ENCODE assay signal across 8 cellular contexts in the genomic region with DNA sequence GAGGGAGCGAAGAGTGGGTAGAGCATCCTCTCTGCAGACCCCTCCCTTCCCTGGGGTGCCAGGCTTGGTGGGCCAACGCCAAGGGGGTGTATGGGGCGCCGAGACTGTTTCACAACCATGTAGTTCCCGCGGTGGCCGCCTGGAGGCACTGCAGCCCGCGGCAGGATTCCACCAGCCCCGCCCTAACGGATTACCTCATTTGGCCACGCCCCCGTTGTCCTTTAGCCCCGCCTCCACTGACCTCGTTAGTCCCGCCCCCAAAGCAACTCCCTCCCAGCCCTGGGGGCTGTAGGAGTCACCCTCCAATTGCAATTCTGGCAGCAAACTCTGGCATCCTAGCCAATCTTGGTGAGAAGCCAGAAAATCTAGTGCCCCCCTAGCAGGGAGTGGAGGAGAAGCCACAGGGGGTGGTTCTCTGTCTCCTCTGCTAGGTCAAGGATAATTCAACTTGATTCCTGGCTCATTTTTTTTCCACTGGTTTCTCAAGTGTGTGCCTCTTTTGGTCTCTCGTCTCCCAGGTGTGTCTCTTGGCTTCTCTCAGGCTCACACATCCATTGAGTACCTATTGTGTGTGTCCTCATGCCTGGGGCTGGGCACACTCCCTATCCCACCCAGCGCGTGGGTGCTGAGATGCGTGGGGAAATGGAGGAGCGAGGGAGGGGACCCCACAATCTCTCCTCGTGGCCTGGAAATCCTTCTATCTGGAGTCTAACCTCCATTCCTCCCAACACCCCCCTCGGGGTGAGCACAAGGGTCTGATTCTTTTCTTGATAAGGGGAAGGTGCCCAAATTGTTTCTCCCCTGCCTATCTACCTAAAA. TPM values are rescaled to one million over a fixed set of nuclear protein-coding genes. Genes with fewer than 3 reads are reported as not detected.
A peak's percentile ranks its signal among the peaks of the same experiment; 100 is the strongest.
DNase-seq lines count a peak whose midpoint lies in the region; ATAC-seq, FAIRE-seq and TF ChIP-seq lines count a peak whose summit lies in the region.

No MANE protein-coding gene starts in this region.

- H3K27ac Mint-ChIP-seq in activated naive CD8-positive, alpha-beta T cell treated with anti-CD3 and anti-CD28 coated beads for 36 hours = no peak overlapping the region

- H3K27me3 ChIP-seq in heart left ventricle = peaks cover 7 to 66% (median 40%) of the 10 kb centered on the region in 9 donors

- H3K4me3 ChIP-seq in heart left ventricle = no peak overlapping the region

- peaks cover 74% of the 10 kb centered on the region for H3K27me3 Mint-ChIP-seq in activated naive CD8-positive, alpha-beta T cell treated with anti-CD3 and anti-CD28 coated beads for 36 hours

- intact Hi-C loops in heart left ventricle (cut with DNase I) = loop anchor here in 9 of 10 donors (2.0 to 10.0 kb wide), 11 partner anchors 73 to 453 kb away; partner anchors contain the start of genes P2RY11 (in 4 of the 9), TYK2 (in 3 of the 9), EIF3G (in 2 of the 9) and MRPL4 (in 2 of the 9)
- intact Hi-C loops in posterior vena cava (cut with DNase I) = loop anchor here (5.0 to 10.0 kb wide), 3 partner anchors 68 to 320 kb away; partner anchors contain the start of gene MRPL4 (in 1 of the 2)

- DNase-seq in DMS114 treated with DMSO at 0.1 percent for 48 hours (lab: John Stamatoyannopoulos, UW; ENCODE audit: unreplicated experiment) = peak; percentile 20
- DNase-seq in HTR-8/SVneo (ENCODE audit: insufficient read length, low spot score) = peak; percentile 83
- peak; percentile 38 to 44 for DNase-seq in SW 1271 (lab: John Stamatoyannopoulos, UW)
- DNase-seq in activated naive CD8-positive, alpha-beta T cell treated with anti-CD3 and anti-CD28 coated beads for 36 hours = peak; percentile 82
- DNase-seq in heart left ventricle = peak; percentile 49 to 85 (median 61)
- peak; percentile 92 for DNase-seq in posterior vena cava (ENCODE audit: low spot score)
- peak; percentile 77 for DNase-seq in urothelium cell line (ENCODE audit: low spot score)

- WGBS in heart left ventricle, 4 donors = 11 to 15% (median 13%) methylated on average over 18 to 23 of the region's 23 CpGs

- no peak overlapping the region for H3K4me3 Mint-ChIP-seq in activated naive CD8-positive, alpha-beta T cell treated with anti-CD3 and anti-CD28 coated beads for 36 hours

- H3K4me1 Mint-ChIP-seq in activated naive CD8-positive, alpha-beta T cell treated with anti-CD3 and anti-CD28 coated beads for 36 hours = peaks cover 20% of the 10 kb centered on the region

- no peak for TF ChIP-seq POLR2A in heart left ventricle (IDR thresholded peaks at IDR 0.05)

- FAIRE-seq in HTR-8/SVneo (lab: Jason Lieb, UNC) (peak; percentile 97), urothelium cell line (lab: Jason Lieb, UNC) (no peak)

- H3K4me1 ChIP-seq in heart left ventricle = peaks cover 0 to 29% (median 12%) of the 10 kb centered on the region in 12 donors

- peak; percentile 65 to 84 (median 79) for TF ChIP-seq CTCF in heart left ventricle (IDR thresholded peaks at IDR 0.05)

- no peaks in the 10 kb centered on the region for H3K9me3 Mint-ChIP-seq in activated naive CD8-positive, alpha-beta T cell treated with anti-CD3 and anti-CD28 coated beads for 36 hours

- ATAC-seq in heart left ventricle = peak; percentile 35 to 88 (median 70)
- ATAC-seq in GM21367 (IDR thresholded peaks at IDR 0.05; ENCODE audit: unreplicated experiment) = no peak

- peak overlapping the region in 1 of 12 donors; percentile 7 for H3K27ac ChIP-seq in heart left ventricle

- peaks cover 2% of the 10 kb centered on the region for H3K36me3 Mint-ChIP-seq in activated naive CD8-positive, alpha-beta T cell treated with anti-CD3 and anti-CD28 coated beads for 36 hours

- no peaks in the 10 kb centered on the region for H3K9me3 ChIP-seq in heart left ventricle

- no peaks in the 10 kb centered on the region for H3K36me3 ChIP-seq in heart left ventricle

RNA-seq across cellular contexts. Expression of gene OLFM2, which starts 2.0 kb away (rescaled TPM):
- 1 to 10 TPM; 2.7 to 2.9 TPM for total RNA-seq in activated naive CD8-positive, alpha-beta T cell treated with anti-CD3 and anti-CD28 coated beads for 36 hours
- 1 to 10 TPM in 7 of 9 donors, under 1 TPM in 2; 0.67 to 4.6 (median 2.4) TPM for total RNA-seq in heart left ventricle
- 1 to 10 TPM; 2.2 to 3.0 TPM for polyA plus RNA-seq in heart left ventricle
- total RNA-seq in posterior vena cava = 1 to 10 TPM; 4.0 to 5.2 TPM

Comparison
In these comparisons a context has a peak if more than half of its experiments do, and no peak if none do; other contexts are left out.
1. DNase-seq: peak in every context shown above with its lines; median percentile 92 in posterior vena cava; 83 in HTR-8/SVneo; 82 in activated naive CD8-positive, alpha-beta T cell treated with anti-CD3 and anti-CD28 coated beads for 36 hours; 77 in urothelium cell line; 61 in heart left ventricle; 41 in SW 1271; 20 in DMS114 treated with DMSO at 0.1 percent for 48 hours.